In the genomic region with DNA sequence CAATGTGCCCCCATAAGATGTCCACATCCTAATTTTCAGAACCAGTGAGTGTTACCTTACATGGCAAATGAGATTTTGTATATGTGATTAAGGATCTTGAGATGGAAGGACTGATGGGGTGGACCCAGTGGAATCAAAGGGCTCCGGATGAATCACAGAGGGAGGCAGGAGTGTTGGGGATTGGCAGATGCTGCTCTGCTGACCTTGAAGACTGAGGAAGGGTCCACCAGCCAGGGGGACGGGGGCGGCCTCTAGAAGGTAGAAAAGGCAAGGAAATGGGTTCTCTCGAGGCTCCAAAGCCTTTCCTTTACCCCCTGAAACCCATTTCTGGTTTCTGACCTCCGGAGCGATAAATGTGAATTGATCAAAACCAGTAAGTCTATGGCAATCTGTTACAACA, we compare ENCODE assay signal across 25 cellular contexts. TPM values are rescaled to one million over a fixed set of nuclear protein-coding genes. Genes with fewer than 3 reads are reported as not detected.
DNase-seq lines count a peak whose midpoint lies in the region; ATAC-seq and TF ChIP-seq lines count a peak whose summit lies in the region.
"Had no signal": no experiment of that assay in that cellular context is flagged by ENCODE, and none has a peak within 500 bp of the region (broad histone marks: within the 10 kb centered on the region; RNA-seq: fewer than 3 reads in every experiment).

No MANE protein-coding gene starts in this region.

- H4K91ac ChIP-seq in neuronal stem cell (ENCODE audit: low read depth, low read length, poor library complexity), result no peak overlapping the region

- no peaks in the 10 kb centered on the region for H3K27me3 ChIP-seq in endodermal cell (ENCODE audit: control insufficient read depth, insufficient read depth, low read length, poor library complexity, severe bottlenecking)
- no peaks in the 10 kb centered on the region for H3K27me3 ChIP-seq in neuronal stem cell (ENCODE audit: control insufficient read depth in 3 of 3, insufficient read depth in 3 of 3, low read depth in 1 of 3, low read length in 3 of 3)
- H3K27me3 ChIP-seq: BLaER1 treated with 17β-estradiol and CSF1 and Interleukin-3, amounts not matched to agents 10 nM and 100 nM; Peyer's patch had no signal

- no peak for DNase-seq in activated naive CD8-positive, alpha-beta T cell treated with anti-CD3 and anti-CD28 coated beads, Interleukin-2, amount 10 ng/mL, durations not matched to agents 7 days and 5 days
- DNase-seq in activated naive CD8-positive, alpha-beta T cell treated with anti-CD3 and anti-CD28 coated beads for 36 hours, result no peak
- DNase-seq in endodermal cell (peak; percentile 42), neuronal stem cell (ENCODE audit: low spot score) (no peak), GM13976 (ENCODE audit: low spot score) (no peak), foreskin melanocyte (no peak), AML-193 (lab: John Stamatoyannopoulos, UW) (no peak)
- DNase-seq: ACHN; Caco-2; CD4-positive, alpha-beta memory T cell; DND-41; NCI-H1105; NCI-H146; NCI-H2029; NCI-H226; NCI-H510A treated with DMSO at 0.1 percent for 48 hours; NCI-H774; NK-92 treated with Interleukin-12 subunit alpha and Interleukin-12 subunit beta, amount 100 ng/mL, for 24 hours; Peyer's patch had no signal

- H3K27ac ChIP-seq in endodermal cell (ENCODE audit: low read depth, low read length) (no peak overlapping the region), neuronal stem cell (replicated peaks; ENCODE audit: low read length) (no peak overlapping the region)
- H3K27ac ChIP-seq: 22Rv1; BLaER1 treated with 17β-estradiol and CSF1 and Interleukin-3, amounts not matched to agents 10 nM and 100 nM; Peyer's patch had no signal

- no peaks in the 10 kb centered on the region for H3K27me3 Mint-ChIP-seq in activated naive CD8-positive, alpha-beta T cell treated with anti-CD3 and anti-CD28 coated beads, Interleukin-2, amount 10 ng/mL, durations not matched to agents 7 days and 5 days
- H3K27me3 Mint-ChIP-seq in activated naive CD8-positive, alpha-beta T cell treated with anti-CD3 and anti-CD28 coated beads for 36 hours, result no peaks in the 10 kb centered on the region
- H3K27me3 Mint-ChIP-seq in endodermal cell (ENCODE audit: insufficient read depth), result no peaks in the 10 kb centered on the region
- H3K27me3 Mint-ChIP-seq: CD4-positive, alpha-beta memory T cell; IgD-negative memory B cell had no signal

- H3K4me3 ChIP-seq in endodermal cell (ENCODE audit: low read length), result no peak overlapping the region
- no peak overlapping the region for H3K4me3 ChIP-seq in neuronal stem cell (ENCODE audit: low read length in 2 of 2)
- H3K4me3 ChIP-seq: BLaER1 treated with 17β-estradiol and CSF1 and Interleukin-3, amounts not matched to agents 10 nM and 100 nM; GM12878; HAP-1; Peyer's patch had no signal

- no peak overlapping the region for H2BK120ac ChIP-seq in neuronal stem cell (ENCODE audit: low read depth, low read length)

- no peak for ATAC-seq in activated naive CD8-positive, alpha-beta T cell treated with anti-CD3 and anti-CD28 coated beads, Interleukin-2, amount 10 ng/mL, durations not matched to agents 7 days and 5 days (ENCODE audit: low read depth)
- ATAC-seq in HG03097 (IDR thresholded peaks at IDR 0.05; ENCODE audit: low FRiP score, unreplicated experiment), result no peak
- ATAC-seq: GM12878 had no signal

- H3K9me3 ChIP-seq in endodermal cell (ENCODE audit: control insufficient read depth, low read length), result no peaks in the 10 kb centered on the region
- no peaks in the 10 kb centered on the region for H3K9me3 ChIP-seq in neuronal stem cell (replicated peaks in 1 of 2; ENCODE audit: control insufficient read depth in 2 of 2, insufficient read depth in 1 of 2, low read depth in 1 of 2, low read length in 2 of 2)
- H3K9me3 ChIP-seq: BLaER1 treated with 17β-estradiol and CSF1 and Interleukin-3, amounts not matched to agents 10 nM and 100 nM; Caco-2; HAP-1; Peyer's patch had no signal

- no peak overlapping the region for H3K14ac ChIP-seq in neuronal stem cell (ENCODE audit: low read length)

- H3K9me3 Mint-ChIP-seq in activated naive CD8-positive, alpha-beta T cell treated with anti-CD3 and anti-CD28 coated beads, Interleukin-2, amount 10 ng/mL, durations not matched to agents 7 days and 5 days, result no peaks in the 10 kb centered on the region
- no peaks in the 10 kb centered on the region for H3K9me3 Mint-ChIP-seq in activated naive CD8-positive, alpha-beta T cell treated with anti-CD3 and anti-CD28 coated beads for 36 hours
- peaks cover 2% of the 10 kb centered on the region for H3K9me3 Mint-ChIP-seq in endodermal cell
- H3K9me3 Mint-ChIP-seq: CD4-positive, alpha-beta memory T cell; IgD-negative memory B cell had no signal

- H3K4ac ChIP-seq in neuronal stem cell (ENCODE audit: low read length), result no peak overlapping the region

- POLR2A ChIA-PET in activated naive CD8-positive, alpha-beta T cell treated with anti-CD3 and anti-CD28 coated beads, Interleukin-2, amount 10 ng/mL, durations not matched to agents 7 days and 5 days (lab: Charles Lee), result interaction anchor here (1.2 kb wide), 1 partner anchor 19 kb away, joined by 4 read pairs; the partner anchor contains the start of gene TMEM218

- no peak overlapping the region for H3K23ac ChIP-seq in neuronal stem cell (ENCODE audit: low read depth, low read length, poor library complexity)

- H3K4me1 Mint-ChIP-seq in activated naive CD8-positive, alpha-beta T cell treated with anti-CD3 and anti-CD28 coated beads, Interleukin-2, amount 10 ng/mL, durations not matched to agents 7 days and 5 days, result peaks cover 6% of the 10 kb centered on the region
- peaks cover 3% of the 10 kb centered on the region for H3K4me1 Mint-ChIP-seq in activated naive CD8-positive, alpha-beta T cell treated with anti-CD3 and anti-CD28 coated beads for 36 hours
- peaks cover 19% of the 10 kb centered on the region for H3K4me1 Mint-ChIP-seq in endodermal cell
- H3K4me1 Mint-ChIP-seq: CD4-positive, alpha-beta memory T cell had no signal

- H3K36me3 Mint-ChIP-seq in activated naive CD8-positive, alpha-beta T cell treated with anti-CD3 and anti-CD28 coated beads, Interleukin-2, amount 10 ng/mL, durations not matched to agents 7 days and 5 days, result peaks cover 2% of the 10 kb centered on the region
- peaks cover 2% of the 10 kb centered on the region for H3K36me3 Mint-ChIP-seq in activated naive CD8-positive, alpha-beta T cell treated with anti-CD3 and anti-CD28 coated beads for 36 hours
- peaks cover 11% of the 10 kb centered on the region for H3K36me3 Mint-ChIP-seq in endodermal cell (ENCODE audit: low read depth)
- H3K36me3 Mint-ChIP-seq: IgD-negative memory B cell had no signal

- H3K9ac ChIP-seq in endodermal cell (ENCODE audit: extremely low read depth, low read length, poor library complexity, severe bottlenecking) (no peak overlapping the region), neuronal stem cell (ENCODE audit: low read depth, low read length, poor library complexity) (no peak overlapping the region)

- TF ChIP-seq CTCF in endodermal cell (conservative IDR thresholded peaks at IDR 0.05) (no peak), GM13976 (IDR thresholded peaks at IDR 0.05; ENCODE audit: borderline replicate concordance, control extremely low read depth, extremely low read depth, insufficient read depth, missing control alignments) (no peak)

- H3K4me1 ChIP-seq in endodermal cell (ENCODE audit: control insufficient read depth, insufficient read depth, low read length) (no peaks in the 10 kb centered on the region), neuronal stem cell (ENCODE audit: control insufficient read depth in 2 of 2, insufficient read depth in 1 of 2, low read depth in 1 of 2, low read length in 2 of 2) (peaks cover 10 to 12% of the 10 kb centered on the region in 2 donors)
- H3K4me1 ChIP-seq: Peyer's patch had no signal

- no peak overlapping the region for H2BK5ac ChIP-seq in neuronal stem cell (ENCODE audit: low read length)

- no peaks in the 10 kb centered on the region for H3K79me1 ChIP-seq in neuronal stem cell (ENCODE audit: low read depth, low read length)

- no peak overlapping the region for H2BK12ac ChIP-seq in neuronal stem cell (ENCODE audit: low read length)

- H3K4me2 ChIP-seq in neuronal stem cell (ENCODE audit: insufficient read depth, low read length, poor library complexity, severe bottlenecking), result no peak overlapping the region

- H2AFZ ChIP-seq in neuronal stem cell (ENCODE audit: low read length), result no peak overlapping the region

- no peak overlapping the region for H2AK5ac ChIP-seq in neuronal stem cell (ENCODE audit: low read depth, low read length)

- H3K4me3 Mint-ChIP-seq in activated naive CD8-positive, alpha-beta T cell treated with anti-CD3 and anti-CD28 coated beads, Interleukin-2, amount 10 ng/mL, durations not matched to agents 7 days and 5 days, result no peak overlapping the region
- no peak overlapping the region for H3K4me3 Mint-ChIP-seq in activated naive CD8-positive, alpha-beta T cell treated with anti-CD3 and anti-CD28 coated beads for 36 hours
- no peak overlapping the region for H3K4me3 Mint-ChIP-seq in endodermal cell
- H3K4me3 Mint-ChIP-seq: CD4-positive, alpha-beta memory T cell; IgD-negative memory B cell had no signal

- in situ Hi-C loops in GM13976 (cut with MboI; ENCODE audit: low sequenced_read_pairs, unreplicated experiment), result no loop called here

- peak overlapping the region; percentile 47 for H3K27ac Mint-ChIP-seq in activated naive CD8-positive, alpha-beta T cell treated with anti-CD3 and anti-CD28 coated beads, Interleukin-2, amount 10 ng/mL, durations not matched to agents 7 days and 5 days
- H3K27ac Mint-ChIP-seq in activated naive CD8-positive, alpha-beta T cell treated with anti-CD3 and anti-CD28 coated beads for 36 hours, result no peak overlapping the region
- no peak overlapping the region for H3K27ac Mint-ChIP-seq in endodermal cell
- H3K27ac Mint-ChIP-seq: IgD-negative memory B cell had no signal

- WGBS in endodermal cell (ENCODE audit: insufficient coverage in 1 of 2, insufficient read length in 1 of 2), 2 experiments, result 87 to 89% methylated on average over 3 to 6 of the region's 6 CpGs
- no CpG with 5 or more reads among the region's 6 CpGs for WGBS in neuronal stem cell (ENCODE audit: extremely low coverage in 2 of 2, insufficient read length in 2 of 2, insufficient replicate concordance in 1 of 2), 2 donors

- no peak overlapping the region for H3K18ac ChIP-seq in neuronal stem cell (ENCODE audit: low read length)

- peak overlapping the region; percentile 20 for H4K8ac ChIP-seq in neuronal stem cell (ENCODE audit: low read depth, low read length)

- no peak overlapping the region for H2BK15ac ChIP-seq in neuronal stem cell (ENCODE audit: low read length)

- H3K36me3 ChIP-seq in endodermal cell (ENCODE audit: control insufficient read depth, insufficient read depth, low read length) (peaks cover 10% of the 10 kb centered on the region), neuronal stem cell (replicated peaks in 1 of 2; ENCODE audit: control insufficient read depth in 2 of 2, insufficient read depth in 2 of 2, low read length in 2 of 2) (peaks cover 3 to 36% of the 10 kb centered on the region in 2 donors)

RNA-seq across cellular contexts. Expression of gene TMEM218, which starts 18.8 kb away (rescaled TPM):
- 10 to 100 TPM; 13.1 to 14.3 TPM for total RNA-seq in activated naive CD8-positive, alpha-beta T cell treated with anti-CD3 and anti-CD28 coated beads, Interleukin-2, amount 10 ng/mL, durations not matched to agents 7 days and 5 days
- 10 to 100 TPM; 16.6 to 18.1 TPM for total RNA-seq in activated naive CD8-positive, alpha-beta T cell treated with anti-CD3 and anti-CD28 coated beads for 36 hours
- 10 to 100 TPM; 17.9 to 18.2 TPM for total RNA-seq in endodermal cell
- polyA plus RNA-seq in endodermal cell (2013, experiment 1 of 2), result 44.2 TPM
- 36.0 TPM for polyA plus RNA-seq in endodermal cell (2013, experiment 2 of 2)
- 25.3 TPM for polyA plus RNA-seq in neuronal stem cell (2013, experiment 1 of 2)
- polyA plus RNA-seq in neuronal stem cell (2013, experiment 2 of 2), result 23.3 TPM

RNA-seq across cellular contexts. Expression of gene SLC37A2, which starts 29.6 kb away (rescaled TPM):
- 1 to 10 TPM; 3.5 TPM for total RNA-seq in activated naive CD8-positive, alpha-beta T cell treated with anti-CD3 and anti-CD28 coated beads, Interleukin-2, amount 10 ng/mL, durations not matched to agents 7 days and 5 days
- under 1 TPM; 0.47 to 0.50 TPM for total RNA-seq in activated naive CD8-positive, alpha-beta T cell treated with anti-CD3 and anti-CD28 coated beads for 36 hours
- total RNA-seq in endodermal cell, result 1 to 10 TPM; 1.0 to 1.3 TPM
- 0.57 TPM for polyA plus RNA-seq in endodermal cell (2013, experiment 1 of 2)
- 1.4 TPM for polyA plus RNA-seq in endodermal cell (2013, experiment 2 of 2)
- 0.66 TPM for polyA plus RNA-seq in neuronal stem cell (2013, experiment 1 of 2)
- 0.64 TPM for polyA plus RNA-seq in neuronal stem cell (2013, experiment 2 of 2)
- polyA plus RNA-seq: CD4-positive, alpha-beta memory T cell had no signal
